ENCODE assay signal across 14 cellular contexts in genomic region chr2:103132536-103133217, GRCh38.
A peak's percentile ranks its signal among the peaks of the same experiment; 100 is the strongest.
DNase-seq lines count a peak whose midpoint lies in the region; ATAC-seq and TF ChIP-seq lines count a peak whose summit lies in the region.
"Had no signal": no experiment of that assay in that cellular context is flagged by ENCODE, and none has a peak within 500 bp of the region (broad histone marks: within the 10 kb centered on the region; RNA-seq: fewer than 3 reads in every experiment).

No MANE protein-coding gene starts in this region.

- intact Hi-C loops in mucosa of descending colon (cut with DNase I, micrococcal nuclease), result no loop called here

- H3K4me1 ChIP-seq in Loucy (ENCODE audit: insufficient read depth, low read length, poor library complexity, severe bottlenecking) (no peaks in the 10 kb centered on the region), mucosa of descending colon (ENCODE audit: low read depth) (no peaks in the 10 kb centered on the region)
- H3K4me1 ChIP-seq: ascending aorta, SJCRH30 had no signal

- peak overlapping the region; percentile 38 for H3K4me2 ChIP-seq in Loucy (ENCODE audit: low read depth, low read length, poor library complexity, severe bottlenecking)

- ATAC-seq in GM19455 (IDR thresholded peaks at IDR 0.05; ENCODE audit: unreplicated experiment) (peak; percentile 97), HG02938 (IDR thresholded peaks at IDR 0.05; ENCODE audit: unreplicated experiment) (peak; percentile 97), mucosa of descending colon (no peak)
- ATAC-seq: stimulated activated naive B cell treated with anti-CD40 and anti-IgM and Interleukin-4, amounts not matched to agents 10 μg/mL and 1 μg/mL and 100 μg/mL, for 72 hours had no signal

- H3K36me3 ChIP-seq in Loucy (ENCODE audit: insufficient read depth, low read length) (no peaks in the 10 kb centered on the region), mucosa of descending colon (ENCODE audit: low read depth) (no peaks in the 10 kb centered on the region)
- H3K36me3 ChIP-seq: ascending aorta, SJCRH30 had no signal

- no peak overlapping the region for H3K27ac ChIP-seq in caudate nucleus (ENCODE audit: low read depth, low read length)
- H3K27ac ChIP-seq: ascending aorta, SJCRH30, skin epidermis had no signal

- H3F3A ChIP-seq in Loucy (ENCODE audit: low read depth), result no peaks in the 10 kb centered on the region

- H3K9me3 ChIP-seq in Loucy (ENCODE audit: insufficient read depth, low read depth, low read length) (no peaks in the 10 kb centered on the region), mucosa of descending colon (no peaks in the 10 kb centered on the region)
- H3K9me3 ChIP-seq: ascending aorta had no signal

- DNase-seq in Daoy (ENCODE audit: low read depth), result peak; percentile 46
- no peak for DNase-seq in caudate nucleus (lab: John Stamatoyannopoulos, UW)
- no peak for DNase-seq in Kasumi-1 (lab: John Stamatoyannopoulos, UW)
- DNase-seq in mucosa of descending colon, result no peak
- DNase-seq in NCI-H524 (lab: John Stamatoyannopoulos, UW), result no peak
- DNase-seq: AML-193; NCI-H2171 treated with DMSO at 0.1 percent for 48 hours; stimulated activated naive B cell treated with anti-CD40 and anti-IgM and Interleukin-4, amounts not matched to agents 10 μg/mL and 1 μg/mL and 100 μg/mL, for 72 hours had no signal

- H3K9ac ChIP-seq in Loucy (ENCODE audit: low read depth, low read length, poor library complexity, severe bottlenecking), result no peak overlapping the region

- no peaks in the 10 kb centered on the region for H3K79me2 ChIP-seq in Loucy (ENCODE audit: insufficient read depth, low read length)

- no peak for TF ChIP-seq CTCF in Loucy (conservative IDR thresholded peaks at IDR 0.05; ENCODE audit: low read length)
- no peak for TF ChIP-seq CTCF in mucosa of descending colon (IDR thresholded peaks at IDR 0.05)

- H3K4me3 ChIP-seq in Loucy (ENCODE audit: low read length, poor library complexity, severe bottlenecking), result peak overlapping the region; percentile 40
- H3K4me3 ChIP-seq in mucosa of descending colon, result no peak overlapping the region
- H3K4me3 ChIP-seq: ascending aorta, SJCRH30, skin epidermis had no signal

- H3K9me2 ChIP-seq in Loucy (replicated peaks; ENCODE audit: low read depth, low read length), result no peaks in the 10 kb centered on the region

- no peaks in the 10 kb centered on the region for H4K20me1 ChIP-seq in Loucy (ENCODE audit: insufficient read depth, low read length, poor library complexity, severe bottlenecking)

- H3K27me3 ChIP-seq in Loucy (ENCODE audit: insufficient read depth, low read length, poor library complexity, severe bottlenecking), result no peaks in the 10 kb centered on the region
- H3K27me3 ChIP-seq: ascending aorta, SJCRH30 had no signal

- H2AFZ ChIP-seq in Loucy (ENCODE audit: low read length), result peak overlapping the region; percentile 63
